In genomic region chrX:120459313-120459712, GRCh38 we compare ENCODE assay signal across 1 cellular context.
TF ChIP-seq lines count a peak whose summit lies in the region.

No MANE protein-coding gene starts in this region.

TF ChIP-seq in GM23338, 12 proteins besides CTCF, POLR2A, EP300 and RAD21 (continued from another document):
- TF ChIP-seq REST (IDR thresholded peaks at IDR 0.05; ENCODE audit: unreplicated experiment): no peak
